23 cellular contexts compared by ENCODE assay signal in genomic region chr7:81031243-81031642, GRCh38.
"Had no signal": no experiment of that assay in that cellular context is flagged by ENCODE, and none has a peak within 500 bp of the region (broad histone marks: within the 10 kb centered on the region; RNA-seq: fewer than 3 reads in every experiment).

No MANE protein-coding gene starts in this region.

- H3K27ac ChIP-seq: esophagus squamous epithelium, left lung, suprapubic skin, tibial artery, upper lobe of right lung had no signal

- H3K9me3 ChIP-seq: esophagus squamous epithelium, left lung, suprapubic skin, tibial artery, upper lobe of right lung had no signal

- DNase-seq: activated CD4-positive, alpha-beta memory T cell treated with anti-CD3 and anti-CD28 coated beads, Interleukin-2, amount 10 ng/mL, durations not matched to agents 7 days and 5 days; activated CD4-positive, alpha-beta T cell treated with anti-CD3 and anti-CD28 coated beads for 1 hour; activated CD4-positive, alpha-beta T cell treated with anti-CD3 and anti-CD28 coated beads, Interleukin-2, amount 10 ng/mL, durations not matched to agents 7 days and 5 days; activated gamma-delta T cell treated with Interleukin-2 at 50 U/mL for 16 hours; activated naive CD8-positive, alpha-beta T cell treated with anti-CD3 and anti-CD28 coated beads, Interleukin-2, amount 50 U/mL, for 24 hours; activated T-cell treated with anti-CD3 and anti-CD28 coated beads, Interleukin-2, amount 50 U/mL, for 4 hours; amygdala; central memory CD4-positive, alpha-beta T cell; esophagus squamous epithelium; kidney glomerular epithelial cell; left lung; mesendoderm; natural killer cell; right cardiac atrium; stimulated activated CD4-positive, alpha-beta T cell treated with anti-CD3 and anti-CD28 coated beads, Interleukin-15, amount 100 ng/mL, for 24 hours; stimulated activated CD4-positive, alpha-beta T cell treated with anti-CD3 and anti-CD28 coated beads, Interleukin-2, amount 100 ng/mL, for 24 hours; stimulated activated naive B cell treated with anti-CD40 and anti-IgM and Interleukin-4, amounts not matched to agents 10 μg/mL and 1 μg/mL and 100 μg/mL, for 72 hours; tibial artery; upper lobe of right lung had no signal

- ATAC-seq: activated naive CD8-positive, alpha-beta T cell treated with anti-CD3 and anti-CD28 coated beads, Interleukin-2, amount 50 U/mL, for 24 hours; activated T-cell treated with anti-CD3 and anti-CD28 coated beads, Interleukin-2, amount 50 U/mL, for 4 hours; activated T-helper 17 cell treated with anti-CD3 and anti-CD28 coated beads, Interleukin-2, amount 50 U/mL, for 72 hours; left lung; natural killer cell; right cardiac atrium; stimulated activated naive B cell treated with anti-CD40 and anti-IgM and Interleukin-4, amounts not matched to agents 10 μg/mL and 1 μg/mL and 100 μg/mL, for 72 hours; upper lobe of right lung had no signal

- H3K4me1 ChIP-seq: esophagus squamous epithelium, left lung, suprapubic skin, tibial artery, upper lobe of right lung had no signal

- H3K4me3 ChIP-seq: esophagus squamous epithelium, left lung, lung, suprapubic skin, tibial artery, upper lobe of right lung had no signal

- FAIRE-seq: frontal cortex had no signal

- H3K36me3 ChIP-seq: esophagus squamous epithelium, left lung, suprapubic skin, tibial artery, upper lobe of right lung had no signal

- H3K27me3 ChIP-seq: esophagus squamous epithelium, left lung, suprapubic skin, tibial artery, upper lobe of right lung had no signal
